32 cellular contexts compared by ENCODE assay signal in genomic region chr1:83887483-83887882, GRCh38.
"Had no signal": no experiment of that assay in that cellular context is flagged by ENCODE, and none has a peak within 500 bp of the region (broad histone marks: within the 10 kb centered on the region; RNA-seq: fewer than 3 reads in every experiment).

No MANE protein-coding gene starts in this region.

- H3K4me3 ChIP-seq: adrenal gland, ascending aorta, body of pancreas, breast epithelium, cardiac muscle cell had no signal

- ATAC-seq: activated naive CD4-positive, alpha-beta T cell treated with anti-CD3 and anti-CD28 coated beads, Interleukin-2, amount 50 U/mL, for 72 hours; activated naive CD8-positive, alpha-beta T cell treated with anti-CD3 and anti-CD28 coated beads, Interleukin-2, amount 50 U/mL, for 24 hours; activated T-cell treated with anti-CD3 and anti-CD28 coated beads, Interleukin-2, amount 50 U/mL, for 4 hours; activated T-cell treated with anti-CD3 and anti-CD28 coated beads, Interleukin-2, amount 50 U/mL, for 72 hours; activated T-helper 17 cell treated with anti-CD3 and anti-CD28 coated beads, Interleukin-2, amount 50 U/mL, for 72 hours; body of pancreas had no signal

- DNase-seq: activated effector memory CD4-positive, alpha-beta T cell treated with anti-CD3 and anti-CD28 coated beads, Interleukin-2, amount 50 U/mL, for 16 hours; activated effector memory CD4-positive, alpha-beta T cell treated with Interleukin-2 at 50 U/mL for 16 hours; activated gamma-delta T cell; activated gamma-delta T cell treated with Interleukin-2 at 50 U/mL for 16 hours; activated naive CD4-positive, alpha-beta T cell; activated naive CD4-positive, alpha-beta T cell treated with anti-CD3 and anti-CD28 coated beads for 36 hours; activated naive CD4-positive, alpha-beta T cell treated with anti-CD3 and anti-CD28 coated beads, Interleukin-2, amount 10 ng/mL, durations not matched to agents 7 days and 5 days; activated naive CD4-positive, alpha-beta T cell treated with anti-CD3 and anti-CD28 coated beads, Interleukin-2, amount 50 U/mL, for 16 hours; activated naive CD4-positive, alpha-beta T cell treated with Interleukin-2 at 50 U/mL for 16 hours; activated naive CD8-positive, alpha-beta T cell treated with anti-CD3 and anti-CD28 coated beads for 36 hours; activated naive CD8-positive, alpha-beta T cell treated with anti-CD3 and anti-CD28 coated beads, Interleukin-2, amount 10 ng/mL, durations not matched to agents 7 days and 5 days; activated naive CD8-positive, alpha-beta T cell treated with anti-CD3 and anti-CD28 coated beads, Interleukin-2, amount 50 U/mL, for 24 hours; activated T-cell treated with anti-CD3 and anti-CD28 coated beads, Interleukin-2, amount 50 U/mL, for 1 hour; activated T-cell treated with anti-CD3 and anti-CD28 coated beads, Interleukin-2, amount 50 U/mL, for 24 hours; activated T-cell treated with anti-CD3 and anti-CD28 coated beads, Interleukin-2, amount 50 U/mL, for 4 hours; activated T-cell treated with anti-CD3 and anti-CD28 coated beads, Interleukin-2, amount 50 U/mL, for 48 hours; activated T-cell treated with anti-CD3 and anti-CD28 coated beads, Interleukin-2, amount 50 U/mL, for 72 hours; adrenal gland; amniotic stem cell; amygdala; anterior cingulate cortex; aorta; body of pancreas; brain microvascular endothelial cell; caudate nucleus; central memory CD4-positive, alpha-beta T cell; cerebellar nuclear complex had no signal
